ENCODE assay signal across 8 cellular contexts in the genomic region with DNA sequence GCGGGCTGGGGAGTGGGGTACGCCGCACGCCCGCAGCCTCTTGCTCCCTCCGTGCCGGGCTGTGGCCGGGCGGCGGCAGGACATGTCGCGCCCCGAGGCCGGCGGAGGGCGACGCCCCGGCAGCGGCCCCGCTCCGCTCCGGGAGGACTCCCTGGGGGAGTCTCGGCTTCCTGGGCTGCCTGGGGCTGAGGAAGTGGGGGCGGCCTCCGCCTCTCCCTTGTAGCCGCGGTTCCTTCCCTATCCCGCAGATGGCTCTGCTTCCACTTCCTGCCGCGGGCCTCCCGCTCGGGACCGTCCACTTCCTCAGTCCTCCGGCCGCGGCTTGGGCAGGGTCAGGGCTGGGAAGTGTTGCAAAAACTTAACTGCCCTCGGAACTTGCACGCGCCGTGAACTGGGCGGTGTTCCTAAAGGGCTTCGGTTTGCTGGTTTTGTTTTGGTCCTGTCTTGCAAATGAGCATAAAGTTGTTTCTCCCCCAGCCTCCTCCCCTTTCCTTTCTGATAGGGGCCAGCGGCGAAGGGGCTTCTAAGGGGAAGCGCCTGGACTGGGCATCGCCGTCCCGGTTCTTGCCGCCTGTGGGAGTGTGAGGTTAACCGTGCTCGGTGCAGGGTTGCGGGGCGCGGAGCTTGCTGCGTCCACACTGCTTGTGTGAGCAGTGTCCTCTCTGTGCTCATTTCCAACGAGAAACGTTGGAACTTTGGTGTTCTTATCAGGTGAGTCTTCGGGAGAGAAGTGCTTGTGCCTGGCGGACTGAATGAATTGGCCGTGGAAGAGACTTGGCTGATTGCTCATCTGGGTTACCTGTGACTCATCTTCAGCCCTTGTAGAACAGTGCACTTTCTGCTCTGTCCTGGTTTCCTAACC. TPM values are rescaled to one million over a fixed set of nuclear protein-coding genes. Genes with fewer than 3 reads are reported as not detected.
DNase-seq lines count a peak whose midpoint lies in the region; ATAC-seq and TF ChIP-seq lines count a peak whose summit lies in the region.

No MANE protein-coding gene starts in this region.

- H3K27ac ChIP-seq in RWPE1 (peak overlapping the region; percentile 92), osteoblast (ENCODE audit: low read depth, low read length) (peak overlapping the region; percentile 71)

- no peaks in the 10 kb centered on the region for H3K27me3 ChIP-seq in osteoblast (ENCODE audit: insufficient read depth, low read length)

- no peaks in the 10 kb centered on the region for H3K36me3 ChIP-seq in osteoblast (ENCODE audit: insufficient read depth, low read length)

- peak overlapping the region; percentile 59 for H2AFZ ChIP-seq in osteoblast (ENCODE audit: low read length)

- H3K79me2 ChIP-seq in osteoblast (ENCODE audit: insufficient read depth, low read length) = peaks cover 54% of the 10 kb centered on the region

- intact Hi-C loops in cardiac septum (cut with DNase I) = loop anchor here (2.0 to 10.0 kb wide), 2 partner anchors 38 to 62 kb away; no protein-coding TSS in a partner anchor

- ATAC-seq in GM19455 (IDR thresholded peaks at IDR 0.05; ENCODE audit: unreplicated experiment) (peak; percentile 38), HG03460 (IDR thresholded peaks at IDR 0.05; ENCODE audit: unreplicated experiment) (peak; percentile 32)

- TF ChIP-seq CTCF in RWPE1 (conservative IDR thresholded peaks at IDR 0.05; ENCODE audit: low read depth) = peak; percentile 25; the same call in 1 of the 2 replicates
- TF ChIP-seq CTCF in osteoblast (IDR thresholded peaks at IDR 0.05; ENCODE audit: extremely low read depth, low read depth, low read length) = peak; percentile 36

- CTCF ChIA-PET in RWPE1 (lab: Yijun Ruan, JAX) = interaction anchor here (0.7 to 1.2 kb wide), 4 partner anchors 60 to 1267 kb away, joined by 3 to 5 read pairs (median 4); no protein-coding TSS in a partner anchor

- peak; percentile 25 for DNase-seq in DMS79 treated with DMSO at 0.1 percent for 48 hours (lab: John Stamatoyannopoulos, UW)
- peak; percentile 82 for DNase-seq in RWPE1 (ENCODE audit: low spot score)
- DNase-seq in amniotic stem cell (lab: John Stamatoyannopoulos, UW) = peak; percentile 59
- DNase-seq in cardiac septum (ENCODE audit: low spot score) = peak; percentile 94
- DNase-seq in osteoblast (ENCODE audit: insufficient read length, low spot score, missing footprints) = peak; percentile 98
- DNase-seq in OCI-M2 (lab: John Stamatoyannopoulos, UW; ENCODE audit: unreplicated experiment) = no peak

- POLR2A ChIA-PET in RWPE1 (lab: Yijun Ruan, JAX; ENCODE audit: low non-redundant PET) = interaction anchor here (0.6 to 1.4 kb wide), 3 partner anchors 11 to 13 kb away, joined by 3 to 8 read pairs (median 3); no protein-coding TSS in a partner anchor

- H3K4me3 ChIP-seq in osteoblast (ENCODE audit: insufficient read depth, low read length) = peak overlapping the region; percentile 96

- peaks cover 44% of the 10 kb centered on the region for H4K20me1 ChIP-seq in osteoblast (ENCODE audit: insufficient read depth, low read length)

- H3K9me3 ChIP-seq in osteoblast (ENCODE audit: low read depth, low read length) = no peaks in the 10 kb centered on the region

- peak overlapping the region; percentile 88 for H3K4me2 ChIP-seq in osteoblast (ENCODE audit: insufficient read depth, low read length)

- H3K4me1 ChIP-seq in osteoblast (ENCODE audit: insufficient read depth, low read length) = peaks cover 21% of the 10 kb centered on the region

RNA-seq across cellular contexts. Expression of gene RALB, which starts 0.6 kb away (rescaled TPM):
- 49.9 TPM for total RNA-seq in cardiac septum
- total RNA-seq in osteoblast = 48.5 and 48.6 TPM in 2 replicates

RNA-seq across cellular contexts. Expression of gene TMEM185B, which starts 30.1 kb away (rescaled TPM):
- total RNA-seq in cardiac septum (22.7 TPM), osteoblast (42.1 and 46.7 TPM in 2 replicates)
